In the genomic region with DNA sequence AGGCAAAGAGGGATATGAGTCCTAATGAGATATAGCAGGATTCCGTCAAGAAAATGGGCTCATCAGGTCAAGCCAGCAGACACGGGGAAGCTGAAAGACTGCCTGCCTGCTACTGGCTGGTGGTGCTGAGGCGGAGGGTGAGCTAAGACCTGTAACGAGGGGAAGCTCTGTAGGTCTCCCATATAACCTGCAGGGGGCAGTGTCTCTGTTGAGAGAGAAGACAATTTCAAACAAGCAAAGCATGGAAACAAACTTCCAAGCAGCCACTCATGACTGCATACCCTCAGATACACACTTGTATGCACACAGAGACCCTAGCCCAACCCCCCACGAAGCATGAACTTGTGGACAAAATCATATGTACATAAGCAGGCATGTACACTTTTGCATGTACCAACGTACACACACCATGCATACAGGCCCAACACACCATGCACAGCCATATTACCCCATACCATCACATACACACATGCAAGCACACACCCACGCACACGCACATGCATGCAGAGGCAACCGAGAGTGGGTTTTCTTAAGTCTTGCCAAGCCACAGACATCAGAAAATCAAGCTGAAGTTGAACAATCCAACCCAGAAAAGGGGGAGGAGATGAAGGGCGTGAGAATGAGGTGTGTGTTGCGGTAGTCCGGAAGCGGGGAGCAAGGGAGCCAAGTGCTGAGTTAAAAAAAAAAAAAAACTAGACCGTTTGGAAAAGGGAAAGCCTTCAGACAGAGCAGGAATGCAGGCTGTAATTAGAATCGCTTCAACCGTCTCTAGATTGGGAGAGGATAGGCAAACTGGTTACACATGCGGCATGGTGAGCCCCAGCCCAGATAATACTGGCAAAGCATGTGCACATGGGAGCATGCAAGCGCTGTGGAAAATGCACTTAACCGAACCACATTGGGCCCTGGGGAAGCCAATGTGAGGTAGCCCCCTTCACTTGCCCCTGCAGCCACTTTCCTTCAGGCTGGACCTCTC, we compare ENCODE assay signal across 8 cellular contexts.
DNase-seq lines count a peak whose midpoint lies in the region; ATAC-seq and TF ChIP-seq lines count a peak whose summit lies in the region.

No MANE protein-coding gene starts in this region.

- in situ Hi-C loops in GM13976 (cut with MboI; ENCODE audit: low sequenced_read_pairs, unreplicated experiment), result no loop called here

- no peaks in the 10 kb centered on the region for H3K9me2 ChIP-seq in SU-DHL-6 (replicated peaks; ENCODE audit: insufficient read depth, low read length)

- H3K9ac ChIP-seq in KMS-11 (no peak overlapping the region), SU-DHL-6 (ENCODE audit: low read length) (no peak overlapping the region)

- H3K27me3 ChIP-seq in KMS-11 (ENCODE audit: insufficient read depth, low read depth) (no peaks in the 10 kb centered on the region), SU-DHL-6 (ENCODE audit: low read length) (no peaks in the 10 kb centered on the region), upper lobe of left lung (no peaks in the 10 kb centered on the region)

- peak in 1 of 2 donors; percentile 57 for ATAC-seq in upper lobe of left lung (ENCODE audit: low FRiP score in 2 of 2)

- H3K9me3 ChIP-seq in SU-DHL-6 (ENCODE audit: insufficient read depth, low read length), result no peaks in the 10 kb centered on the region
- H3K9me3 ChIP-seq in upper lobe of left lung, result no peaks in the 10 kb centered on the region

- H3K4me2 ChIP-seq in KMS-11 (no peak overlapping the region), SU-DHL-6 (ENCODE audit: low read depth, low read length, poor library complexity, severe bottlenecking) (no peak overlapping the region)

- no peak overlapping the region for H3K4me3 ChIP-seq in KMS-11 (IDR thresholded peaks at IDR 0.05; ENCODE audit: insufficient read depth, low read depth, low read length)
- H3K4me3 ChIP-seq in SU-DHL-6 (ENCODE audit: insufficient read depth, low read length, poor library complexity, severe bottlenecking), result no peak overlapping the region
- H3K4me3 ChIP-seq in upper lobe of left lung, result no peak overlapping the region

- H3F3A ChIP-seq in SU-DHL-6 (ENCODE audit: insufficient read depth), result no peaks in the 10 kb centered on the region

- H3K27ac ChIP-seq in KMS-11 (no peak overlapping the region), SU-DHL-6 (ENCODE audit: low read depth, low read length) (no peak overlapping the region), upper lobe of left lung (no peak overlapping the region)

- WGBS in upper lobe of left lung, 2 donors, result 54 to 71% methylated on average over 16 to 19 of the region's 19 CpGs

- H4K20me1 ChIP-seq in KMS-11 (ENCODE audit: insufficient read depth), result no peaks in the 10 kb centered on the region
- no peaks in the 10 kb centered on the region for H4K20me1 ChIP-seq in SU-DHL-6 (ENCODE audit: low read depth, low read length)

- H3K4me1 ChIP-seq in KMS-11 (ENCODE audit: low read depth, poor library complexity, severe bottlenecking) (no peaks in the 10 kb centered on the region), upper lobe of left lung (no peaks in the 10 kb centered on the region)

- TF ChIP-seq EP300 in upper lobe of left lung (IDR thresholded peaks at IDR 0.05), result no peak

- no peak for TF ChIP-seq POLR2A in upper lobe of left lung (IDR thresholded peaks at IDR 0.05)

- peak; percentile 62 for DNase-seq in Ammon's horn (ENCODE audit: low spot score)
- DNase-seq in GM13976 (ENCODE audit: low spot score), result peak; percentile 66
- peak; percentile 61 for DNase-seq in dermis blood vessel endothelial cell
- peak; percentile 62 to 66 for DNase-seq in lung microvascular endothelial cell (ENCODE audit: low read depth in 2 of 2)
- no peak for DNase-seq in upper lobe of left lung
- no peak for DNase-seq in GF-D8 (lab: John Stamatoyannopoulos, UW)

- H2AFZ ChIP-seq in KMS-11 (ENCODE audit: low read depth) (no peak overlapping the region), SU-DHL-6 (ENCODE audit: low read depth, low read length, severe bottlenecking) (no peak overlapping the region)

- H3K79me2 ChIP-seq in KMS-11 (ENCODE audit: insufficient read depth, low read depth) (no peaks in the 10 kb centered on the region), SU-DHL-6 (ENCODE audit: insufficient read depth, low read length) (no peaks in the 10 kb centered on the region)

- H3K36me3 ChIP-seq in KMS-11 (ENCODE audit: insufficient read depth) (no peaks in the 10 kb centered on the region), SU-DHL-6 (ENCODE audit: low read length) (no peaks in the 10 kb centered on the region), upper lobe of left lung (no peaks in the 10 kb centered on the region)

- TF ChIP-seq CTCF in GM13976 (IDR thresholded peaks at IDR 0.05; ENCODE audit: borderline replicate concordance, control extremely low read depth, extremely low read depth, insufficient read depth, missing control alignments), result peak; percentile 38
- peak; percentile 48; the same call in 1 of the 2 replicates for TF ChIP-seq CTCF in KMS-11 (conservative IDR thresholded peaks at IDR 0.05; ENCODE audit: low read depth, low read length)
- peak; percentile 29 for TF ChIP-seq CTCF in SU-DHL-6 (IDR thresholded peaks at IDR 0.05; ENCODE audit: insufficient read depth, low read length, poor library complexity, severe bottlenecking)
- peak; percentile 25 to 55 (median 50) for TF ChIP-seq CTCF in upper lobe of left lung (IDR thresholded peaks at IDR 0.05)

Comparison
In these comparisons a context has a peak if more than half of its experiments do, and no peak if none do; other contexts are left out.
1. DNase-seq: peak in Ammon's horn (single experiment), GM13976 (single experiment), dermis blood vessel endothelial cell (single experiment) and lung microvascular endothelial cell (2 of 2); none in upper lobe of left lung (0 of 2) and GF-D8 (single experiment).
2. Peak in every context shown above with its lines, with median percentiles within 50 percentile points of each other: CTCF ChIP-seq.